28 cellular contexts compared by ENCODE assay signal in the genomic region with DNA sequence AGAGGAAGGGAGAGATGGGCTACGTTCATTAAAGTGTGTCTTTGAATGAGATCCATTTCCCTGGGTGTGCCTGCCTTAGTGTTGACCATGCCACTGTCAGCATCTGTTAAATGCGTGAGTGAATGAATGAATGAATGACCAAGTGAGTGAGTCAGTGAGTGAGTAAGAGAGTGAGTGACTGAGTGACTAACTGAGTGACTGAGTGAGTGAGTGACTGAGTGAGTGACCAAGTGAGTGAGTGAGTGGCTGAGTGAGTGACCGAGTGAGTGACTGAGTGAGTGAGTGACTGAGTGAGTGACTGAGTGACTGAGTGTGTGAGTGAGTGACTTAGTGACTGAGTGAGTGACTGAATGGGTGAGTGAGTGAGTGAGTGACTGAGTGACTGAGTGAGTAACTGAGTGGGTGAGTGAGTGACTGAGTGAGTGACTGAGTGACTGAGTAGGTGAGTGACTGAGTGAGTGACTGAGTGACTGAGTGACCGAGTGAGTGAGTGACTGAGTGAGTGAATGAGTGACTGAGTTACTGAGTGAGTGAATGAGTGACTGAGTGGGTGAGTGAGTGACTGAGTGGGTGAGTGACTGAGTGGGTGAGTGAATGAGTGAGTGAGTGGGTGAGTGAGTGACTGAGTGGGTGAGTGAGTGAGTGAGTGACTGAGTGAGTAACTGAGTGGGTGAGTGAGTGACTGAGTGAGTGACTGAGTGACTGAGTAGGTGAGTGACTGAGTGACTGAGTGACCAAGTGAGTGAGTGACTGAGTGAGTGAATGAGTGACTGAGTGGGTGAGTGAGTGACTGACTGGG. TPM values are rescaled to one million over a fixed set of nuclear protein-coding genes. Genes with fewer than 3 reads are reported as not detected.
A peak's percentile ranks its signal among the peaks of the same experiment; 100 is the strongest.
DNase-seq lines count a peak whose midpoint lies in the region; ATAC-seq, FAIRE-seq and TF ChIP-seq lines count a peak whose summit lies in the region.
"Had no signal": no experiment of that assay in that cellular context is flagged by ENCODE, and none has a peak within 500 bp of the region (broad histone marks: within the 10 kb centered on the region; RNA-seq: fewer than 3 reads in every experiment).

No MANE protein-coding gene starts in this region.

- H3K4me1 ChIP-seq in effector memory CD4-positive, alpha-beta T cell (ENCODE audit: control insufficient read depth, insufficient read depth, low read length, poor library complexity, severe bottlenecking): peaks cover 33% of the 10 kb centered on the region
- peaks cover 4% of the 10 kb centered on the region for H3K4me1 ChIP-seq in upper lobe of right lung
- H3K4me1 ChIP-seq in lower lobe of right lung: peaks cover 5% of the 10 kb centered on the region
- H3K4me1 ChIP-seq: breast epithelium, gastrocnemius medialis, prostate gland, SJCRH30 had no signal

- peak; percentile 90 for FAIRE-seq in urothelium cell line (lab: Jason Lieb, UNC)

- peaks cover 82% of the 10 kb centered on the region for H3K4me1 Mint-ChIP-seq in activated naive CD4-positive, alpha-beta T cell treated with anti-CD3 and anti-CD28 coated beads, Interleukin-2, amount 50 U/mL, for 24 hours
- H3K4me1 Mint-ChIP-seq in activated CD8-positive, alpha-beta T cell treated with anti-CD3 and anti-CD28 coated beads for 36 hours (ENCODE audit: low read depth): peaks cover 77% of the 10 kb centered on the region
- H3K4me1 Mint-ChIP-seq: CD14-positive monocyte had no signal

- peaks cover 7% of the 10 kb centered on the region for H3K36me3 ChIP-seq in effector memory CD4-positive, alpha-beta T cell (ENCODE audit: control insufficient read depth, insufficient read depth, low read length)
- no peaks in the 10 kb centered on the region for H3K36me3 ChIP-seq in upper lobe of right lung
- no peaks in the 10 kb centered on the region for H3K36me3 ChIP-seq in lower lobe of right lung
- H3K36me3 ChIP-seq: breast epithelium, gastrocnemius medialis, prostate gland, SJCRH30 had no signal

- ATAC-seq in activated CD8-positive, alpha-beta T cell treated with anti-CD3 and anti-CD28 coated beads for 36 hours: no peak
- ATAC-seq in HG03457 (IDR thresholded peaks at IDR 0.05; ENCODE audit: unreplicated experiment) (no peak), upper lobe of right lung (no peak), lower lobe of right lung (no peak)
- ATAC-seq: gastrocnemius medialis, HCT116, natural killer cell had no signal

- POLR2A ChIA-PET in activated CD8-positive, alpha-beta T cell treated with anti-CD3 and anti-CD28 coated beads for 36 hours (lab: Charles Lee): no interaction called here

- DNase-seq in activated naive CD4-positive, alpha-beta T cell treated with anti-CD3 and anti-CD28 coated beads, Interleukin-2, amount 50 U/mL, for 16 hours: no peak
- no peak for DNase-seq in activated CD8-positive, alpha-beta T cell treated with anti-CD3 and anti-CD28 coated beads for 36 hours
- no peak for DNase-seq in effector memory CD4-positive, alpha-beta T cell
- no peak for DNase-seq in urothelium cell line (ENCODE audit: low spot score)
- no peak for DNase-seq in upper lobe of right lung
- DNase-seq in lower lobe of right lung: no peak
- DNase-seq: activated CD8-positive, alpha-beta memory T cell treated with anti-CD3 and anti-CD28 coated beads, Interleukin-2, amount 50 U/mL, for 4 hours; gastrocnemius medialis; mesenchymal stem cell; natural killer cell; NCI-H1436 treated with DMSO at 0.1 percent for 48 hours; NCI-H2171 treated with DMSO at 0.1 percent for 48 hours; OCI-M1; SJCRH30; stimulated activated CD4-positive, alpha-beta T cell treated with anti-CD3 and anti-CD28 coated beads, Interleukin-4, amount 100 ng/mL, for 1 hour; T-helper 9 cell had no signal

- H3K4me3 ChIP-seq in effector memory CD4-positive, alpha-beta T cell (ENCODE audit: insufficient read depth, low read depth, low read length, poor library complexity, severe bottlenecking): no peak overlapping the region
- H3K4me3 ChIP-seq in upper lobe of right lung (no peak overlapping the region), lower lobe of right lung (no peak overlapping the region)
- H3K4me3 ChIP-seq: breast epithelium, gastrocnemius medialis, prostate gland, SJCRH30, smooth muscle cell had no signal

- no peak for TF ChIP-seq CTCF in activated CD8-positive, alpha-beta T cell treated with anti-CD3 and anti-CD28 coated beads for 36 hours (IDR thresholded peaks at IDR 0.05)
- TF ChIP-seq CTCF in upper lobe of right lung (IDR thresholded peaks at IDR 0.05) (no peak), lower lobe of right lung (IDR thresholded peaks at IDR 0.05) (no peak)

- H3K9me3 ChIP-seq in effector memory CD4-positive, alpha-beta T cell (ENCODE audit: control insufficient read depth, low read length): no peaks in the 10 kb centered on the region
- H3K9me3 ChIP-seq in upper lobe of right lung: no peaks in the 10 kb centered on the region
- no peaks in the 10 kb centered on the region for H3K9me3 ChIP-seq in lower lobe of right lung
- H3K9me3 ChIP-seq: breast epithelium, gastrocnemius medialis, prostate gland, SJCRH30 had no signal

- no peaks in the 10 kb centered on the region for H3K27me3 ChIP-seq in effector memory CD4-positive, alpha-beta T cell (replicated peaks; ENCODE audit: control insufficient read depth, insufficient read depth, low read length, poor library complexity, severe bottlenecking)
- H3K27me3 ChIP-seq in upper lobe of right lung (no peaks in the 10 kb centered on the region), lower lobe of right lung (ENCODE audit: low read depth) (peaks cover 13% of the 10 kb centered on the region)
- H3K27me3 ChIP-seq: SJCRH30 had no signal

- intact Hi-C loops in activated CD8-positive, alpha-beta T cell treated with anti-CD3 and anti-CD28 coated beads for 36 hours (cut with micrococcal nuclease): no loop called here
- intact Hi-C loops in upper lobe of right lung (cut with DNase I): no loop called here
- intact Hi-C loops in lower lobe of right lung (cut with DNase I): no loop called here

- peak overlapping the region; percentile 10 for H3K27ac ChIP-seq in effector memory CD4-positive, alpha-beta T cell (ENCODE audit: insufficient read depth, low read length, poor library complexity, severe bottlenecking)
- no peak overlapping the region for H3K27ac ChIP-seq in upper lobe of right lung
- H3K27ac ChIP-seq in lower lobe of right lung: no peak overlapping the region
- H3K27ac ChIP-seq: breast epithelium, epithelial cell of prostate, gastrocnemius medialis, HL-60, prostate gland, SJCRH30 had no signal

- H3K9me3 Mint-ChIP-seq in activated naive CD4-positive, alpha-beta T cell treated with anti-CD3 and anti-CD28 coated beads, Interleukin-2, amount 50 U/mL, for 24 hours: peaks cover 6% of the 10 kb centered on the region
- H3K9me3 Mint-ChIP-seq in activated CD8-positive, alpha-beta T cell treated with anti-CD3 and anti-CD28 coated beads for 36 hours: peaks cover 24% of the 10 kb centered on the region

- CTCF ChIA-PET in activated CD8-positive, alpha-beta T cell treated with anti-CD3 and anti-CD28 coated beads for 36 hours (lab: Charles Lee): no interaction called here

- peaks cover 28% of the 10 kb centered on the region for H3K36me3 Mint-ChIP-seq in activated naive CD4-positive, alpha-beta T cell treated with anti-CD3 and anti-CD28 coated beads, Interleukin-2, amount 50 U/mL, for 24 hours
- H3K36me3 Mint-ChIP-seq in activated CD8-positive, alpha-beta T cell treated with anti-CD3 and anti-CD28 coated beads for 36 hours (ENCODE audit: low read depth): peaks cover 18% of the 10 kb centered on the region
- H3K36me3 Mint-ChIP-seq: CD14-positive monocyte, IgD-negative memory B cell, natural killer cell had no signal

- H3K27me3 Mint-ChIP-seq in activated naive CD4-positive, alpha-beta T cell treated with anti-CD3 and anti-CD28 coated beads, Interleukin-2, amount 50 U/mL, for 24 hours: no peaks in the 10 kb centered on the region
- H3K27me3 Mint-ChIP-seq in activated CD8-positive, alpha-beta T cell treated with anti-CD3 and anti-CD28 coated beads for 36 hours: no peaks in the 10 kb centered on the region
- H3K27me3 Mint-ChIP-seq: dendritic cell treated with granulocyte-macrophage colony-stimulating factor and Interleukin-4, amounts not matched to agents 40 ng/mL and 50 ng/mL, for 4 days had no signal

- H3K4me3 Mint-ChIP-seq in activated naive CD4-positive, alpha-beta T cell treated with anti-CD3 and anti-CD28 coated beads, Interleukin-2, amount 50 U/mL, for 24 hours: peak overlapping the region; percentile 51
- no peak overlapping the region for H3K4me3 Mint-ChIP-seq in activated CD8-positive, alpha-beta T cell treated with anti-CD3 and anti-CD28 coated beads for 36 hours
- H3K4me3 Mint-ChIP-seq: CD14-positive monocyte; dendritic cell treated with granulocyte-macrophage colony-stimulating factor and Interleukin-4, amounts not matched to agents 40 ng/mL and 50 ng/mL, for 4 days; IgD-negative memory B cell; natural killer cell had no signal

- H3K27ac Mint-ChIP-seq in activated naive CD4-positive, alpha-beta T cell treated with anti-CD3 and anti-CD28 coated beads, Interleukin-2, amount 50 U/mL, for 24 hours: peak overlapping the region; percentile 91
- H3K27ac Mint-ChIP-seq in activated CD8-positive, alpha-beta T cell treated with anti-CD3 and anti-CD28 coated beads for 36 hours: peak overlapping the region; percentile 79
- H3K27ac Mint-ChIP-seq: dendritic cell treated with granulocyte-macrophage colony-stimulating factor and Interleukin-4, amounts not matched to agents 40 ng/mL and 50 ng/mL, for 4 days; IgD-negative memory B cell had no signal

RNA-seq across cellular contexts. Expression of gene MAL, which starts 11.2 kb away (rescaled TPM):
- 10 to 100 TPM; 54.0 to 59.2 TPM for total RNA-seq in activated CD8-positive, alpha-beta T cell treated with anti-CD3 and anti-CD28 coated beads for 36 hours
- 21.2 TPM for total RNA-seq in upper lobe of right lung
- 13.4 TPM for total RNA-seq in lower lobe of right lung
- total RNA-seq: MCF 10A, SJCRH30, smooth muscle cell had no signal
